Comparison of ENCODE assay signal across 2 cellular contexts in the genomic region with DNA sequence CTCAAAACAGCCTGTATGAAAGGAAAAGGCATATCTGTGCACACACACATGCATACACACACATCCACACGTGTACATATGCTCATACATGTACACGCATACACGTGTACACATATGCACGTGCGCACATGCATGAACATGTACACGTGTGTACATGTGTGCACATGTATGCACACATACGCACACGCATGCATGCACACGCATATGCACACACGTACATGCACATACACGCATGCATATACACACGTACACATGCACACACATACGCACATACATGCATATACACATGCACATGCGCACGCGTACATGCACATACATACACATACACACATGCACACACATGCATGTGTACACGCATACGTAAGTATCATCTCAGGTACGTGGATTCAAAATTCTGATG.
TF ChIP-seq lines count a peak whose summit lies in the region.

No MANE protein-coding gene starts in this region.

TF ChIP-seq in HepG2, 621 proteins besides CTCF, POLR2A, EP300 and RAD21:
- TF ChIP-seq, protein P1, sequence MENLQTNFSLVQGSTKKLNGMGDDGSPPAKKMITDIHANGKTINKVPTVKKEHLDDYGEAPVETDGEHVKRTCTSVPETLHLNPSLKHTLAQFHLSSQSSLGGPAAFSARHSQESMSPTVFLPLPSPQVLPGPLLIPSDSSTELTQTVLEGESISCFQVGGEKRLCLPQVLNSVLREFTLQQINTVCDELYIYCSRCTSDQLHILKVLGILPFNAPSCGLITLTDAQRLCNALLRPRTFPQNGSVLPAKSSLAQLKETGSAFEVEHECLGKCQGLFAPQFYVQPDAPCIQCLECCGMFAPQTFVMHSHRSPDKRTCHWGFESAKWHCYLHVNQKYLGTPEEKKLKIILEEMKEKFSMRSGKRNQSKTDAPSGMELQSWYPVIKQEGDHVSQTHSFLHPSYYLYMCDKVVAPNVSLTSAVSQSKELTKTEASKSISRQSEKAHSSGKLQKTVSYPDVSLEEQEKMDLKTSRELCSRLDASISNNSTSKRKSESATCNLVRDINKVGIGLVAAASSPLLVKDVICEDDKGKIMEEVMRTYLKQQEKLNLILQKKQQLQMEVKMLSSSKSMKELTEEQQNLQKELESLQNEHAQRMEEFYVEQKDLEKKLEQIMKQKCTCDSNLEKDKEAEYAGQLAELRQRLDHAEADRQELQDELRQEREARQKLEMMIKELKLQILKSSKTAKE (CRISPR knock-in tag; IDR thresholded peaks at IDR 0.05; ENCODE audit: borderline replicate concordance), result 0 out of 2 replicates have a peak, but pooled peaks have one; percentile 18
- TF ChIP-seq ZNF740 (CRISPR knock-in tag; IDR thresholded peaks at IDR 0.05) (no peak), MNT (IDR thresholded peaks at IDR 0.05) (peak; percentile 87)

TF ChIP-seq in H1, 55 proteins besides CTCF, POLR2A, EP300 and RAD21:
- TF ChIP-seq CHD1 (IDR thresholded peaks at IDR 0.05; ENCODE audit: low read depth, low read length) (no peak), POU5F1 (IDR thresholded peaks at IDR 0.05; ENCODE audit: low read depth, low read length) (no peak)
